8 cellular contexts compared by ENCODE assay signal in the genomic region with DNA sequence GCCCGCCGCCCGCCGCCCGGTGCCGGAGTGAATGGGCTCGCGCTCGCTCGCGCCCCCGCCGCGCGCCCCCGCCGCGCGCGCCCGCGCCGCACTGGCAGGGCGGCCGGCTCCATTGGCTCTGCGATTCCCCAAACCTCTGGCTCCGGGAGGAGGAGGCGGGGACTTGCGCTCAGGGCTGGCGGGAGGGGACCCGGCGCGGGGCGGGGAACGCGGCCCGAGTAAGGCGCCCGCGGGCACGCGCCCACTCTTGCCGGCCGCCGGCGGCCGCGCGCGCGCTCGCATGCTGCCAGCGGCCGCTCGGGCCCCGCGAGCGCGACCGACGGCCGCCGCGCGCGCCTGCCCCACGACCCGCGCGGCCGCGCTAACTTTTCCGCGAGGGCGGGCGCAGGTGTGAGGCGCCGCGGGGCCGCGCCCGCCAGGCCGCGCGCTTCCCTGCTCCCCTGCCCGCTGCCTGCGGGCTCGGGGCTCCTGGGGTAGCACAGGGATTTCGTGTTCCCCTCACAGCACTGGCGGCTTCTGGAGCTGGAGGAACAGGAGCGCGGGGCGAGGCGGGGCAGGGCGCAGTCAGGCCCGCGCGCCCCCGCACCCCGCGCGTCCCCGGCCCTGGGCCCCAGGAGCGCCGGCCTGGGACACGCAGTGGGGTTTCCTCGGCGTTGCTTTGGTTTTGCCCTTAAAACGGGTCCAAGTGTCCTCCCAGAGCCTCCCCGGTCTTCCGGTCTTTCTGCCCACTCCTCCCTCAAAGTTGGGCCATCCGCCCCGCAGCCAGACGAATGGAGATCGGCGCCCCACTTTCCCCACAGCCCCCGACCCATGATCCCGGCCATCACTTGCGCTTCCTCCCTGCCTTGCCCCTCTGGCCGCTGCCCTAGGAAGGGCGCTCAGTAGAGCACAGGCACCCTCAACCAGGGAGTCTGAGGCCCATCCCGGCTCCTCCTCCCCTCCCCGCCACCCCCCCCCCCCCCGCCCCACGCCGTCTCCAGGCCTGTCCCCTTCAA.
DNase-seq lines count a peak whose midpoint lies in the region; ATAC-seq and TF ChIP-seq lines count a peak whose summit lies in the region.

No MANE protein-coding gene starts in this region.

- no peaks in the 10 kb centered on the region for H3K4me1 ChIP-seq in neural progenitor cell

- peak overlapping the region; percentile 86 for H3K4me3 Mint-ChIP-seq in neural progenitor cell
- peak overlapping the region; percentile 75 to 85 for H3K4me3 Mint-ChIP-seq in stimulated activated naive CD8-positive, alpha-beta T cell treated with anti-CD3 and anti-CD28 coated beads, Interleukin-15, amount 100 ng/mL, for 72 hours

- H3K9ac ChIP-seq in neural progenitor cell: no peak overlapping the region

- no peaks in the 10 kb centered on the region for H3K79me2 ChIP-seq in neural progenitor cell (ENCODE audit: low read depth)

- ATAC-seq in GM21717 (IDR thresholded peaks at IDR 0.05; ENCODE audit: unreplicated experiment): peak; percentile 39
- ATAC-seq in stimulated activated naive CD8-positive, alpha-beta T cell treated with anti-CD3 and anti-CD28 coated beads, Interleukin-15, amount 100 ng/mL, for 72 hours: peak; percentile 64

- no peaks in the 10 kb centered on the region for H3K9me3 Mint-ChIP-seq in neural progenitor cell
- no peaks in the 10 kb centered on the region for H3K9me3 Mint-ChIP-seq in stimulated activated naive CD8-positive, alpha-beta T cell treated with anti-CD3 and anti-CD28 coated beads, Interleukin-15, amount 100 ng/mL, for 72 hours

- H3K27ac Mint-ChIP-seq in neural progenitor cell: peak overlapping the region; percentile 69
- peak overlapping the region in 1 of 2 donors; percentile 68 for H3K27ac Mint-ChIP-seq in stimulated activated naive CD8-positive, alpha-beta T cell treated with anti-CD3 and anti-CD28 coated beads, Interleukin-15, amount 100 ng/mL, for 72 hours

- peaks cover 47% of the 10 kb centered on the region for H3K4me1 Mint-ChIP-seq in neural progenitor cell
- H3K4me1 Mint-ChIP-seq in stimulated activated naive CD8-positive, alpha-beta T cell treated with anti-CD3 and anti-CD28 coated beads, Interleukin-15, amount 100 ng/mL, for 72 hours: peaks cover 54% of the 10 kb centered on the region

- peaks cover 19% of the 10 kb centered on the region for H4K20me1 ChIP-seq in neural progenitor cell (ENCODE audit: low read depth)

- no peaks in the 10 kb centered on the region for H3K36me3 ChIP-seq in neural progenitor cell

- peaks cover 13% of the 10 kb centered on the region for H3K27me3 Mint-ChIP-seq in neural progenitor cell (ENCODE audit: insufficient read depth, low read depth)
- H3K27me3 Mint-ChIP-seq in stimulated activated naive CD8-positive, alpha-beta T cell treated with anti-CD3 and anti-CD28 coated beads, Interleukin-15, amount 100 ng/mL, for 72 hours: peaks cover 16% of the 10 kb centered on the region

- peaks cover 26% of the 10 kb centered on the region for H3F3A ChIP-seq in neural progenitor cell (ENCODE audit: low read depth)

- H3K27me3 ChIP-seq in neural progenitor cell: peaks cover 19% of the 10 kb centered on the region

- H2AFZ ChIP-seq in neural progenitor cell (replicated peaks): peak overlapping the region; percentile 63

- peaks cover 7% of the 10 kb centered on the region for H3K36me3 Mint-ChIP-seq in neural progenitor cell

- DNase-seq in COLO668 (lab: John Stamatoyannopoulos, UW; ENCODE audit: unreplicated experiment) (peak; percentile 99), M059J (ENCODE audit: low read depth) (peak; percentile 85), SK-N-DZ (ENCODE audit: low spot score) (peak; percentile 59), foreskin melanocyte (peak; percentile 23), neural progenitor cell (ENCODE audit: low spot score) (peak; percentile 98)
- peak; percentile 19 to 61 (median 41) for DNase-seq in activated naive CD4-positive, alpha-beta T cell (lab: John Stamatoyannopoulos, UW)
- DNase-seq in stimulated activated naive CD8-positive, alpha-beta T cell treated with anti-CD3 and anti-CD28 coated beads, Interleukin-15, amount 100 ng/mL, for 72 hours: peak; percentile 64 to 73

- H3K27ac ChIP-seq in neural progenitor cell: no peak overlapping the region

- no peak for TF ChIP-seq CTCF in neural progenitor cell (IDR thresholded peaks at IDR 0.05)

- H3K4me3 ChIP-seq in neural progenitor cell: peak overlapping the region; percentile 59

- H3K4me2 ChIP-seq in neural progenitor cell: peak overlapping the region; percentile 92

- no peaks in the 10 kb centered on the region for H3K9me3 ChIP-seq in neural progenitor cell (ENCODE audit: low read depth)

Comparison
In these comparisons a context has a peak if more than half of its experiments do, and no peak if none do; other contexts are left out.
1. DNase-seq: peak in every context shown above with its lines; median percentile 99 in COLO668; 98 in neural progenitor cell; 85 in M059J; 68 in stimulated activated naive CD8-positive, alpha-beta T cell treated with anti-CD3 and anti-CD28 coated beads, Interleukin-15, amount 100 ng/mL, for 72 hours; 59 in SK-N-DZ; 41 in activated naive CD4-positive, alpha-beta T cell; 23 in foreskin melanocyte.